ENCODE assay signal across 11 cellular contexts in the genomic region with DNA sequence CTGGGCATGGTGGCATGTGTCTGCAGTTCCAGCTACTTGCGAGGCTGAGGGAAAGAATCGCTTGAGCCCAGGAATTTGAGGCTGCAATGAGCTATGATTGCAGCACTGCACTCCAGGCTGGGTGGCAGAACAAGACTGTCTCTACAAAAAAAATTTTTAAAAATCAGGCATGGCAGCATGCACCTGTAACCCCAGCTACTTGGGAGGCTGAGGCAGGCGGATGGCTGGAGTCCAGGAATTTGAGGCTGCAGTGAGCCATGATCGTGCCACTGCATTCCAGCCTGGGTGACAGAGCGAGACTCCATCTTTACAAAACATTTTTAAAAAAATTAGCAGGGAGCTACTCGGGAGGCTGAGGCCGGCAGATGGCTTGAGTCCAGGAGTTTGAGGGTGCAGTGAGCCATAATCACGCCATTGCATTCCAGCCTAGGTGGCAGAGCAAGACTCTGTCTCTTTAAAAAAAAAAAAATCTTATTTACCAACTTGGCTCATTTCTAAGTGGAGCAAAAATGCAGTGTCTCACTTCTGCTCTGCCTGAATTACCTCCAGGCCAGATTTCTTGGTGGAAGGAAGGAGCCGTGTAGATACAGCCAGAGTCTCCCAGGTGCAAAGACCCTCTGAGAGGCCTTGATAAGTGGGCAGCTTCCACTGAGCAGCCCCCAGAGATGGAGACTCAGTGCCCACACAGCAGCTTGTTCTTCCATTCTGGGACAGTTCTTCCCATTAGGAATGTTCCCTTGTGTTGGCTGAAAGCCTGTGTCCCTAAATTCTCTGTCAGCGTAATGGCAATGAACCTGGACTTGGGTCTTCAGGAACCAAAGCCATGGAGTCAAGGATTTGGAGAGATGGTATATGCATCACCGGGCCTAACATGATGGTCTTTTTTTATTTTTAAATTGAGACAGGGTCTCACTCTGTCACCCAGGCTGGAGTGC. TPM values are rescaled to one million over a fixed set of nuclear protein-coding genes. Genes with fewer than 3 reads are reported as not detected.
DNase-seq lines count a peak whose midpoint lies in the region; FAIRE-seq and TF ChIP-seq lines count a peak whose summit lies in the region.
"Had no signal": no experiment of that assay in that cellular context is flagged by ENCODE, and none has a peak within 500 bp of the region (broad histone marks: within the 10 kb centered on the region; RNA-seq: fewer than 3 reads in every experiment).

No MANE protein-coding gene starts in this region.

- H3K9ac ChIP-seq in kidney (ENCODE audit: low read length in 2 of 2) (peak overlapping the region in 1 of 2 donors; percentile 75), colonic mucosa (ENCODE audit: low read depth in 2 of 2, low read length in 2 of 2) (no peak overlapping the region)

- H3K4me3 ChIP-seq in kidney (ENCODE audit: low read length in 2 of 2) (peak overlapping the region in 1 of 2 donors; percentile 43), suprapubic skin (no peak overlapping the region), colonic mucosa (no peak overlapping the region), HAP-1 (no peak overlapping the region)
- H3K4me3 ChIP-seq in CD8-positive, alpha-beta memory T cell (ENCODE audit: low read length) = no peak overlapping the region

- H3K27ac Mint-ChIP-seq in HFFc6 = peak overlapping the region; percentile 99
- H3K27ac Mint-ChIP-seq in CD8-positive, alpha-beta memory T cell = no peak overlapping the region

- peak; percentile 61 for DNase-seq in HFFc6
- DNase-seq in kidney = peak; percentile 84
- no peak for DNase-seq in suprapubic skin (ENCODE audit: low spot score in 2 of 2)
- DNase-seq in colonic mucosa = no peak
- no peak for DNase-seq in NCI-H146 treated with DMSO at 0.1 percent for 48 hours (lab: John Stamatoyannopoulos, UW; ENCODE audit: unreplicated experiment)
- DNase-seq in HAP-1 (ENCODE audit: low spot score in 2 of 2) = no peak
- no peak for DNase-seq in CD8-positive, alpha-beta memory T cell
- DNase-seq: activated naive CD4-positive, alpha-beta T cell treated with anti-CD3 and anti-CD28 coated beads, Interleukin-2, amount 50 U/mL, for 16 hours; NCI-H1694; T1000 had no signal

- H3K4me1 Mint-ChIP-seq in HFFc6 (ENCODE audit: low read depth) = peaks cover 59% of the 10 kb centered on the region
- no peaks in the 10 kb centered on the region for H3K4me1 Mint-ChIP-seq in CD8-positive, alpha-beta memory T cell

- TF ChIP-seq POLR2A in suprapubic skin (IDR thresholded peaks at IDR 0.05) = no peak

- 43% methylated on average over 11 of the region's 11 CpGs for WGBS in suprapubic skin

- H3K27me3 Mint-ChIP-seq in HFFc6 (ENCODE audit: insufficient read depth) = no peaks in the 10 kb centered on the region; the same call in 1 of the 2 replicates
- peaks cover 10 to 21% of the 10 kb centered on the region in 2 donors for H3K27me3 Mint-ChIP-seq in CD8-positive, alpha-beta memory T cell

- peak overlapping the region; percentile 70 for H3K4me3 Mint-ChIP-seq in HFFc6
- H3K4me3 Mint-ChIP-seq in CD8-positive, alpha-beta memory T cell = no peak overlapping the region

- TF ChIP-seq CTCF in HFFc6 (IDR thresholded peaks at IDR 0.05) (no peak), kidney (IDR thresholded peaks at IDR 0.05; ENCODE audit: borderline replicate concordance, extremely low read depth, insufficient read depth) (no peak), suprapubic skin (IDR thresholded peaks at IDR 0.05) (no peak), colonic mucosa (IDR thresholded peaks at IDR 0.05) (no peak)

- intact Hi-C loops in kidney (cut with DNase I) (no loop called here), colonic mucosa (cut with DNase I) (no loop called here)

- FAIRE-seq in kidney (lab: Jason Lieb, UNC) = no peak

- no peaks in the 10 kb centered on the region; the same call in 1 of the 2 replicates for H3K36me3 Mint-ChIP-seq in HFFc6 (ENCODE audit: low read depth)
- no peaks in the 10 kb centered on the region for H3K36me3 Mint-ChIP-seq in CD8-positive, alpha-beta memory T cell

- CTCF ChIA-PET in CD8-positive, alpha-beta memory T cell (lab: Charles Lee) = no interaction called here

- H3K9me3 ChIP-seq in kidney (ENCODE audit: control insufficient read depth in 1 of 2, low read length in 2 of 2) (no peaks in the 10 kb centered on the region), suprapubic skin (no peaks in the 10 kb centered on the region), colonic mucosa (no peaks in the 10 kb centered on the region), HAP-1 (no peaks in the 10 kb centered on the region)
- H3K9me3 ChIP-seq in CD8-positive, alpha-beta memory T cell (ENCODE audit: low read length) = no peaks in the 10 kb centered on the region

- no peaks in the 10 kb centered on the region for H3K9me3 Mint-ChIP-seq in HFFc6
- H3K9me3 Mint-ChIP-seq in CD8-positive, alpha-beta memory T cell = no peaks in the 10 kb centered on the region

- H3K4me1 ChIP-seq in kidney (ENCODE audit: control insufficient read depth in 1 of 2, insufficient read depth in 1 of 2, low read depth in 1 of 2, low read length in 2 of 2) (peaks cover 26 to 43% of the 10 kb centered on the region in 2 donors), suprapubic skin (peaks cover 56% of the 10 kb centered on the region), colonic mucosa (peaks cover 13% of the 10 kb centered on the region), HAP-1 (peaks cover 4% of the 10 kb centered on the region; the same call in 1 of the 2 replicates)
- H3K4me1 ChIP-seq in CD8-positive, alpha-beta memory T cell (ENCODE audit: insufficient read depth, low read length) = no peaks in the 10 kb centered on the region

- H3K36me3 ChIP-seq in kidney (ENCODE audit: control insufficient read depth in 1 of 2, insufficient read depth in 2 of 2, low read length in 2 of 2) = no peaks in the 10 kb centered on the region
- H3K36me3 ChIP-seq in suprapubic skin = no peaks in the 10 kb centered on the region
- H3K36me3 ChIP-seq in colonic mucosa = no peaks in the 10 kb centered on the region
- no peaks in the 10 kb centered on the region for H3K36me3 ChIP-seq in HAP-1 (replicated peaks)
- no peaks in the 10 kb centered on the region for H3K36me3 ChIP-seq in CD8-positive, alpha-beta memory T cell (ENCODE audit: insufficient read depth, low read length)

- POLR2A ChIA-PET in CD8-positive, alpha-beta memory T cell (lab: Charles Lee) = no interaction called here

- in situ Hi-C loops in HAP-1 (cut with MboI; ENCODE audit: low sequenced_read_pairs) = no loop called here

- no peaks in the 10 kb centered on the region for H3K27me3 ChIP-seq in suprapubic skin
- no peaks in the 10 kb centered on the region for H3K27me3 ChIP-seq in colonic mucosa
- H3K27me3 ChIP-seq in HAP-1 (ENCODE audit: low read depth) = no peaks in the 10 kb centered on the region
- no peaks in the 10 kb centered on the region for H3K27me3 ChIP-seq in CD8-positive, alpha-beta memory T cell (ENCODE audit: insufficient read depth, low read length, poor library complexity, severe bottlenecking)

- TF ChIP-seq EP300 in suprapubic skin (IDR thresholded peaks at IDR 0.05) = no peak

- H3K27ac ChIP-seq in angular gyrus (ENCODE audit: low read depth, low read length) (peak overlapping the region; percentile 68), kidney (ENCODE audit: low read depth in 2 of 2, low read length in 2 of 2) (peak overlapping the region; percentile 56 to 72), suprapubic skin (peak overlapping the region; percentile 68), colonic mucosa (no peak overlapping the region)
- no peak overlapping the region for H3K27ac ChIP-seq in CD8-positive, alpha-beta memory T cell (ENCODE audit: low read depth, low read length)

RNA-seq across cellular contexts. Expression of gene GTF2IRD1, which starts 30.0 kb away (rescaled TPM):
- 10 to 100 TPM; 19.7 to 24.6 (median 22.4) TPM for total RNA-seq in HFFc6 (2021; fragmentation: NEBNext Ultra II Directional; extraction: Animal tissue kit (Norgen Biotek cat#: 25700))
- total RNA-seq in kidney (35.8 TPM), suprapubic skin (10 to 100 TPM; 23.1 to 41.2 (median 25.0) TPM), colonic mucosa (10 to 100 TPM; 18.3 to 29.5 TPM)
- 28.2 TPM for polyA plus RNA-seq in kidney (ENCODE audit: insufficient read depth, low read depth, low replicate concordance)
- total RNA-seq in CD8-positive, alpha-beta memory T cell = under 1 TPM; 0.42 to 0.88 TPM
- polyA plus RNA-seq in CD8-positive, alpha-beta memory T cell = not detected

Comparison
In these comparisons a context has a peak if more than half of its experiments do, and no peak if none do; other contexts are left out.
1. DNase-seq: peak in HFFc6 (single experiment) and kidney (single experiment); none in suprapubic skin (0 of 2), colonic mucosa (single experiment), NCI-H146 treated with DMSO at 0.1 percent for 48 hours (single experiment), HAP-1 (0 of 2) and CD8-positive, alpha-beta memory T cell (0 of 5).
2. H3K27ac ChIP-seq: peak in angular gyrus (single experiment), kidney (2 of 2) and suprapubic skin (single experiment); none in colonic mucosa (single experiment) and CD8-positive, alpha-beta memory T cell (single experiment).
3. RNA of gene GTF2IRD1, which starts 30.0 kb away (total RNA-seq): 35.8 TPM in kidney (single experiment), 18.3 to 29.5 TPM in colonic mucosa, 23.1 to 41.2 TPM in suprapubic skin and 19.7 to 24.6 TPM in HFFc6; 0.42 to 0.88 TPM in CD8-positive, alpha-beta memory T cell; every median in the first group is over 10 times any median in the second.